Comparison of ENCODE assay signal across 20 cellular contexts in genomic region chr1:21267191-21268077, GRCh38. TPM values are rescaled to one million over a fixed set of nuclear protein-coding genes. Genes with fewer than 3 reads are reported as not detected.
DNase-seq lines count a peak whose midpoint lies in the region; ATAC-seq, FAIRE-seq and TF ChIP-seq lines count a peak whose summit lies in the region.
"Had no signal": no experiment of that assay in that cellular context is flagged by ENCODE, and none has a peak within 500 bp of the region (broad histone marks: within the 10 kb centered on the region; RNA-seq: fewer than 3 reads in every experiment).

No MANE protein-coding gene starts in this region.

- no peak overlapping the region for H3K9ac ChIP-seq in astrocyte (ENCODE audit: low read length)

- TF ChIP-seq CTCF in astrocyte (IDR thresholded peaks at IDR 0.05; ENCODE audit: insufficient read depth, low read depth, low read length) (no peak), osteoblast (IDR thresholded peaks at IDR 0.05; ENCODE audit: extremely low read depth, low read depth, low read length) (no peak)

- DNase-seq in activated CD4-positive, alpha-beta memory T cell treated with anti-CD3 and anti-CD28 coated beads for 36 hours, result no peak
- no peak for DNase-seq in activated CD4-positive, alpha-beta memory T cell treated with anti-CD3 and anti-CD28 coated beads, Interleukin-2, amount 10 ng/mL, durations not matched to agents 7 days and 5 days
- DNase-seq in COR-L47 (lab: John Stamatoyannopoulos, UW), result peak; percentile 62
- peak; percentile 31 for DNase-seq in astrocyte (ENCODE audit: low read depth)
- DNase-seq in osteoblast (ENCODE audit: insufficient read length, low spot score, missing footprints), result peak; percentile 29
- no peak for DNase-seq in NCI-H510A treated with DMSO at 0.1 percent for 48 hours (lab: John Stamatoyannopoulos, UW)
- no peak for DNase-seq in frontal cortex (ENCODE audit: low spot score in 2 of 2)
- DNase-seq: activated CD4-positive, CD25-positive, alpha-beta regulatory T cell; activated gamma-delta T cell treated with Interleukin-2 at 50 U/mL for 16 hours; left lung; NCI-H2081 treated with DMSO at 0.1 percent for 48 hours; T-helper 2 cell had no signal

- peaks cover 10% of the 10 kb centered on the region for H4K20me1 ChIP-seq in astrocyte (ENCODE audit: insufficient read depth, low read length)
- no peaks in the 10 kb centered on the region for H4K20me1 ChIP-seq in osteoblast (ENCODE audit: insufficient read depth, low read length)

- H3K27ac Mint-ChIP-seq in activated CD4-positive, alpha-beta memory T cell treated with anti-CD3 and anti-CD28 coated beads for 36 hours, result peak overlapping the region; percentile 42
- H3K27ac Mint-ChIP-seq in activated CD4-positive, alpha-beta memory T cell treated with anti-CD3 and anti-CD28 coated beads, Interleukin-2, amount 10 ng/mL, durations not matched to agents 7 days and 5 days, result no peak overlapping the region
- H3K27ac Mint-ChIP-seq in astrocyte (ENCODE audit: unreplicated experiment), result no peak overlapping the region

- H2AFZ ChIP-seq in astrocyte (ENCODE audit: low read depth, low read length) (no peak overlapping the region), osteoblast (ENCODE audit: low read length) (no peak overlapping the region)
- H2AFZ ChIP-seq: PC-9 had no signal

- intact Hi-C loops in activated CD4-positive, alpha-beta memory T cell treated with anti-CD3 and anti-CD28 coated beads for 36 hours (cut with micrococcal nuclease), result no loop called here

- POLR2A ChIA-PET in activated CD4-positive, alpha-beta memory T cell treated with anti-CD3 and anti-CD28 coated beads for 36 hours (lab: Charles Lee), result no interaction called here
- POLR2A ChIA-PET in activated CD4-positive, alpha-beta memory T cell treated with anti-CD3 and anti-CD28 coated beads, Interleukin-2, amount 10 ng/mL, durations not matched to agents 7 days and 5 days (lab: Charles Lee), result interaction anchor here (4.3 kb wide), 1 partner anchor 26 kb away, joined by 37 read pairs; no protein-coding TSS in a partner anchor

- peaks cover 60% of the 10 kb centered on the region for H3K36me3 Mint-ChIP-seq in activated CD4-positive, alpha-beta memory T cell treated with anti-CD3 and anti-CD28 coated beads for 36 hours
- peaks cover 59% of the 10 kb centered on the region for H3K36me3 Mint-ChIP-seq in activated CD4-positive, alpha-beta memory T cell treated with anti-CD3 and anti-CD28 coated beads, Interleukin-2, amount 10 ng/mL, durations not matched to agents 7 days and 5 days (ENCODE audit: low read depth)
- peaks cover 28% of the 10 kb centered on the region for H3K36me3 Mint-ChIP-seq in astrocyte (ENCODE audit: low read depth, unreplicated experiment)

- H3K4me3 Mint-ChIP-seq in activated CD4-positive, alpha-beta memory T cell treated with anti-CD3 and anti-CD28 coated beads for 36 hours, result no peak overlapping the region
- H3K4me3 Mint-ChIP-seq in activated CD4-positive, alpha-beta memory T cell treated with anti-CD3 and anti-CD28 coated beads, Interleukin-2, amount 10 ng/mL, durations not matched to agents 7 days and 5 days, result no peak overlapping the region
- no peak overlapping the region for H3K4me3 Mint-ChIP-seq in astrocyte (ENCODE audit: unreplicated experiment)

- H3K4me1 Mint-ChIP-seq in activated CD4-positive, alpha-beta memory T cell treated with anti-CD3 and anti-CD28 coated beads for 36 hours (ENCODE audit: low read depth), result peaks cover 25% of the 10 kb centered on the region
- peaks cover 19% of the 10 kb centered on the region for H3K4me1 Mint-ChIP-seq in activated CD4-positive, alpha-beta memory T cell treated with anti-CD3 and anti-CD28 coated beads, Interleukin-2, amount 10 ng/mL, durations not matched to agents 7 days and 5 days
- peaks cover 12% of the 10 kb centered on the region for H3K4me1 Mint-ChIP-seq in astrocyte (ENCODE audit: low read depth, unreplicated experiment)

- H3K27ac ChIP-seq in astrocyte (ENCODE audit: low read depth, low read length), result peak overlapping the region; percentile 67
- H3K27ac ChIP-seq in osteoblast (ENCODE audit: low read depth, low read length), result no peak overlapping the region
- H3K27ac ChIP-seq: left lung, PC-9, SJSA1 had no signal

- H3K27me3 ChIP-seq in astrocyte (ENCODE audit: insufficient read depth, low read length) (no peaks in the 10 kb centered on the region), osteoblast (ENCODE audit: insufficient read depth, low read length) (no peaks in the 10 kb centered on the region)
- H3K27me3 ChIP-seq: dorsolateral prefrontal cortex, left lung, ovary, SJSA1 had no signal

- H3K36me3 ChIP-seq in astrocyte (ENCODE audit: insufficient read depth, low read length), result peaks cover 28% of the 10 kb centered on the region
- peaks cover 34% of the 10 kb centered on the region for H3K36me3 ChIP-seq in osteoblast (ENCODE audit: insufficient read depth, low read length)
- H3K36me3 ChIP-seq: HAP-1, ovary had no signal

- H3K4me3 ChIP-seq in astrocyte (ENCODE audit: insufficient read depth, low read depth, low read length), result no peak overlapping the region
- no peak overlapping the region for H3K4me3 ChIP-seq in osteoblast (ENCODE audit: insufficient read depth, low read length)
- H3K4me3 ChIP-seq: dorsolateral prefrontal cortex, HAP-1, left lung, ovary, PC-9, SJSA1 had no signal

- CTCF ChIA-PET in activated CD4-positive, alpha-beta memory T cell treated with anti-CD3 and anti-CD28 coated beads for 36 hours (lab: Charles Lee), result interaction anchor here (3.6 to 6.9 kb wide), 4 partner anchors 11 to 76 kb away, joined by 39 to 261 read pairs (median 124); partner anchors contain the start of gene ECE1
- CTCF ChIA-PET in activated CD4-positive, alpha-beta memory T cell treated with anti-CD3 and anti-CD28 coated beads, Interleukin-2, amount 10 ng/mL, durations not matched to agents 7 days and 5 days (lab: Charles Lee), result interaction anchor here (2.3 to 7.6 kb wide), 3 partner anchors 12 to 101 kb away, joined by 6 to 115 read pairs (median 114); partner anchors contain the start of gene ECE1

- H3K79me2 ChIP-seq in astrocyte (ENCODE audit: insufficient read depth, low read length) (peaks cover 6% of the 10 kb centered on the region), osteoblast (ENCODE audit: insufficient read depth, low read length) (no peaks in the 10 kb centered on the region)

- no peak overlapping the region for H3K4me2 ChIP-seq in astrocyte (ENCODE audit: low read length)
- H3K4me2 ChIP-seq in osteoblast (ENCODE audit: insufficient read depth, low read length), result no peak overlapping the region
- H3K4me2 ChIP-seq: PC-9 had no signal

- H3K9me3 Mint-ChIP-seq in activated CD4-positive, alpha-beta memory T cell treated with anti-CD3 and anti-CD28 coated beads for 36 hours, result no peaks in the 10 kb centered on the region
- no peaks in the 10 kb centered on the region for H3K9me3 Mint-ChIP-seq in activated CD4-positive, alpha-beta memory T cell treated with anti-CD3 and anti-CD28 coated beads, Interleukin-2, amount 10 ng/mL, durations not matched to agents 7 days and 5 days
- no peaks in the 10 kb centered on the region for H3K9me3 Mint-ChIP-seq in astrocyte (ENCODE audit: unreplicated experiment)

- FAIRE-seq in astrocyte (lab: Jason Lieb, UNC) (no peak), frontal cortex (lab: Jason Lieb, UNC) (no peak)
- FAIRE-seq: GM12892 had no signal

- H3K9me3 ChIP-seq in astrocyte (ENCODE audit: insufficient read depth, low read depth, low read length) (no peaks in the 10 kb centered on the region), osteoblast (ENCODE audit: low read depth, low read length) (no peaks in the 10 kb centered on the region)
- H3K9me3 ChIP-seq: HAP-1, left lung, ovary, SJSA1 had no signal

- no peaks in the 10 kb centered on the region for H3K27me3 Mint-ChIP-seq in activated CD4-positive, alpha-beta memory T cell treated with anti-CD3 and anti-CD28 coated beads for 36 hours
- H3K27me3 Mint-ChIP-seq in activated CD4-positive, alpha-beta memory T cell treated with anti-CD3 and anti-CD28 coated beads, Interleukin-2, amount 10 ng/mL, durations not matched to agents 7 days and 5 days, result no peaks in the 10 kb centered on the region
- no peaks in the 10 kb centered on the region for H3K27me3 Mint-ChIP-seq in astrocyte (ENCODE audit: low read depth, unreplicated experiment)

- ATAC-seq in HG02623 (IDR thresholded peaks at IDR 0.05; ENCODE audit: unreplicated experiment), result no peak
- ATAC-seq: esophagus mucosa had no signal

- H3K4me1 ChIP-seq in astrocyte (ENCODE audit: insufficient read depth, low read length), result peaks cover 30% of the 10 kb centered on the region
- peaks cover 8% of the 10 kb centered on the region for H3K4me1 ChIP-seq in osteoblast (ENCODE audit: insufficient read depth, low read length)

RNA-seq across cellular contexts. Expression of gene ECE1, which starts 22.8 kb away (rescaled TPM):
- 100 to 1,000 TPM; 137 to 144 TPM for total RNA-seq in activated CD4-positive, alpha-beta memory T cell treated with anti-CD3 and anti-CD28 coated beads for 36 hours
- 10 to 100 TPM; 85.3 to 87.9 TPM for total RNA-seq in activated CD4-positive, alpha-beta memory T cell treated with anti-CD3 and anti-CD28 coated beads, Interleukin-2, amount 10 ng/mL, durations not matched to agents 7 days and 5 days
- total RNA-seq in astrocyte (172 and 182 TPM in 2 replicates), osteoblast (32.6 and 34.8 TPM in 2 replicates), frontal cortex (8.2 TPM)

Comparison
In these comparisons a context has a peak if more than half of its experiments do, and no peak if none do; other contexts are left out.
1. DNase-seq: peak in COR-L47 (single experiment), astrocyte (single experiment) and osteoblast (single experiment); none in activated CD4-positive, alpha-beta memory T cell treated with anti-CD3 and anti-CD28 coated beads for 36 hours (single experiment), activated CD4-positive, alpha-beta memory T cell treated with anti-CD3 and anti-CD28 coated beads, Interleukin-2, amount 10 ng/mL, durations not matched to agents 7 days and 5 days (single experiment), NCI-H510A treated with DMSO at 0.1 percent for 48 hours (single experiment) and frontal cortex (0 of 2).